8 cellular contexts compared by ENCODE assay signal in genomic region chr22:40197421-40197820, GRCh38. TPM values are rescaled to one million over a fixed set of nuclear protein-coding genes. Genes with fewer than 3 reads are reported as not detected.
DNase-seq lines count a peak whose midpoint lies in the region; ATAC-seq and TF ChIP-seq lines count a peak whose summit lies in the region.
"Not testable (repeated sequence)": the region's sequence is repeated elsewhere in the genome, so short reads cannot be mapped to it uniquely, and the experiment has no call there.

No MANE protein-coding gene starts in this region.

- dilution Hi-C loops in IMR-90 (cut with HindIII; ENCODE audit: low sequenced_read_pairs, unreplicated experiment) = not testable (repeated sequence)

- H2BK15ac ChIP-seq in IMR-90 (ENCODE audit: low read depth, low read length) = not testable (repeated sequence)

- H3K14ac ChIP-seq in IMR-90 (replicated peaks; ENCODE audit: low read depth, low read length) = not testable (repeated sequence)

- H3K4me1 Mint-ChIP-seq in CD4-positive, alpha-beta memory T cell = peaks cover 51 to 90% (median 73%) of the 10 kb centered on the region in 4 donors
- peaks cover 72% of the 10 kb centered on the region for H3K4me1 Mint-ChIP-seq in activated CD8-positive, alpha-beta T cell treated with anti-CD3 and anti-CD28 coated beads for 36 hours (ENCODE audit: low read depth)

- peaks cover 77% of the 10 kb centered on the region for H3K4me1 ChIP-seq in CD4-positive, alpha-beta memory T cell (ENCODE audit: insufficient read depth, low read length)
- H3K4me1 ChIP-seq in IMR-90 (ENCODE audit: control insufficient read depth, insufficient read depth, low read length) (peaks cover 17% of the 10 kb centered on the region), adipocyte (ENCODE audit: control insufficient read depth, insufficient read depth, low read length) (peaks cover 33% of the 10 kb centered on the region), esophagus muscularis mucosa (peaks cover 67 to 97% (median 85%) of the 10 kb centered on the region in 4 donors), transverse colon (peaks cover 23 to 40% (median 30%) of the 10 kb centered on the region in 4 donors)

- H3K56ac ChIP-seq in IMR-90 (ENCODE audit: extremely low read depth, insufficient read depth, low read length) = not testable (repeated sequence)

- not testable (repeated sequence) for H3K27me3 ChIP-seq in CD4-positive, alpha-beta memory T cell (ENCODE audit: insufficient read depth, low read length); IMR-90 (ENCODE audit: control insufficient read depth, insufficient read depth, low read length); adipocyte (replicated peaks; ENCODE audit: control insufficient read depth, insufficient read depth, low read length); esophagus muscularis mucosa; transverse colon

- H2BK20ac ChIP-seq in IMR-90 (ENCODE audit: low read depth, low read length) = not testable (repeated sequence)

- H2AFZ ChIP-seq in IMR-90 (replicated peaks; ENCODE audit: low read length, poor library complexity) = not testable (repeated sequence)

- CTCF ChIA-PET in CD4-positive, alpha-beta memory T cell (lab: Charles Lee; ENCODE audit: partially characterized antibody) = interaction anchor here (1.4 kb wide), 1 partner anchor 24 kb away, joined by 3 read pairs; no protein-coding TSS in a partner anchor
- CTCF ChIA-PET in IMR-90 (lab: Yijun Ruan, JAX) = interaction anchor here (0.7 kb wide), 1 partner anchor 458 kb away, joined by 4 read pairs; no protein-coding TSS in a partner anchor
- CTCF ChIA-PET in activated CD8-positive, alpha-beta T cell treated with anti-CD3 and anti-CD28 coated beads for 36 hours (lab: Charles Lee) = interaction anchor here (0.9 to 5.8 kb wide), 7 partner anchors 11 to 151 kb away, joined by 3 to 27 read pairs (median 3); partner anchors contain the start of gene TNRC6B

- peak overlapping the region in 3 of 8 donors; percentile 7 to 29 (median 17) for H3K4me3 Mint-ChIP-seq in CD4-positive, alpha-beta memory T cell
- not testable (repeated sequence) for H3K4me3 Mint-ChIP-seq in activated CD8-positive, alpha-beta T cell treated with anti-CD3 and anti-CD28 coated beads for 36 hours

- in situ Hi-C loops in IMR-90 (cut with MboI; ENCODE audit: low sequenced_read_pairs) = loop anchor here (5.0 kb wide), 1 partner anchor 50 kb away; no protein-coding TSS in a partner anchor
- in situ Hi-C loops in transverse colon (cut with MboI; ENCODE audit: low pct_ligation_motif_present in 1 of 4, low pct_unique_long_range_greater_than_20kb in 1 of 4, low sequenced_read_pairs in 3 of 4) = not testable (repeated sequence)

- H3K27ac Mint-ChIP-seq in CD4-positive, alpha-beta memory T cell = peak overlapping the region in 5 of 7 donors; percentile 44 to 83 (median 70)
- H3K27ac Mint-ChIP-seq in activated CD8-positive, alpha-beta T cell treated with anti-CD3 and anti-CD28 coated beads for 36 hours = peak overlapping the region; percentile 91

- H3K9me3 ChIP-seq in CD4-positive, alpha-beta memory T cell (ENCODE audit: control insufficient read depth in 1 of 2, low read length in 2 of 2); IMR-90 (ENCODE audit: control insufficient read depth, insufficient read depth, low read length); adipocyte (ENCODE audit: control insufficient read depth, low read length); esophagus muscularis mucosa; transverse colon: not testable (repeated sequence)

- H3K9me3 Mint-ChIP-seq in CD4-positive, alpha-beta memory T cell; activated CD8-positive, alpha-beta T cell treated with anti-CD3 and anti-CD28 coated beads for 36 hours: not testable (repeated sequence)

- not testable (repeated sequence) for TF ChIP-seq RAD21 in IMR-90 (IDR thresholded peaks at IDR 0.05; ENCODE audit: low read length)

- H3K36me3 ChIP-seq in CD4-positive, alpha-beta memory T cell (ENCODE audit: insufficient read depth, low read length); IMR-90 (ENCODE audit: control insufficient read depth, insufficient read depth, low read length); adipocyte (ENCODE audit: control insufficient read depth, insufficient read depth, low read length, severe bottlenecking); esophagus muscularis mucosa; transverse colon: not testable (repeated sequence)

- not testable (repeated sequence) for BruUV-seq in IMR-90 (replicated peaks; lab: Mats Ljungman, UMichigan)

- not testable (repeated sequence) for H4K91ac ChIP-seq in IMR-90 (ENCODE audit: insufficient read depth, low read depth, low read length)

- not testable (repeated sequence) for H3K9ac ChIP-seq in IMR-90 (ENCODE audit: low read depth, low read length)
- H3K9ac ChIP-seq in adipocyte (ENCODE audit: low read length) = peak overlapping the region; percentile 1

- not testable (repeated sequence) for H2BK5ac ChIP-seq in IMR-90 (ENCODE audit: low read depth, low read length, poor library complexity, severe bottlenecking)

- H2AK5ac ChIP-seq in IMR-90 (ENCODE audit: low read depth, low read length) = peak overlapping the region; percentile 32

- not testable (repeated sequence) for H2AK9ac ChIP-seq in IMR-90 (replicated peaks; ENCODE audit: low read depth, low read length, poor library complexity)

- not testable (repeated sequence) for H3K27me3 Mint-ChIP-seq in CD4-positive, alpha-beta memory T cell; activated CD8-positive, alpha-beta T cell treated with anti-CD3 and anti-CD28 coated beads for 36 hours

- H4K8ac ChIP-seq in IMR-90 (ENCODE audit: low read depth in 2 of 2, low read length in 2 of 2) = not testable (repeated sequence)

- peaks cover 23% of the 10 kb centered on the region for H3K9me1 ChIP-seq in IMR-90 (ENCODE audit: insufficient read depth, low read length)

- H3K36me3 Mint-ChIP-seq in CD4-positive, alpha-beta memory T cell = peaks cover 0 to 22% of the 10 kb centered on the region in 2 donors
- not testable (repeated sequence) for H3K36me3 Mint-ChIP-seq in activated CD8-positive, alpha-beta T cell treated with anti-CD3 and anti-CD28 coated beads for 36 hours (ENCODE audit: low read depth)

- not testable (repeated sequence) for TF ChIP-seq CTCF in IMR-90 (conservative IDR thresholded peaks at IDR 0.05; ENCODE audit: low read depth, low read length); activated CD8-positive, alpha-beta T cell treated with anti-CD3 and anti-CD28 coated beads for 36 hours (IDR thresholded peaks at IDR 0.05); esophagus muscularis mucosa (IDR thresholded peaks at IDR 0.05); transverse colon (IDR thresholded peaks at IDR 0.05)

- not testable (repeated sequence) for H4K5ac ChIP-seq in IMR-90 (ENCODE audit: low read depth, low read length)

- intact Hi-C loops in CD4-positive, alpha-beta memory T cell (cut with micrococcal nuclease); IMR-90 (cut with micrococcal nuclease); esophagus muscularis mucosa (cut with DNase I): not testable (repeated sequence)
- intact Hi-C loops in activated CD8-positive, alpha-beta T cell treated with anti-CD3 and anti-CD28 coated beads for 36 hours (cut with micrococcal nuclease) = loop anchor here (2.0 kb wide), 1 partner anchor 19 kb away; no protein-coding TSS in a partner anchor
- intact Hi-C loops in transverse colon (cut with DNase I; ENCODE audit: low total_unique reads) = loop anchor here (10.0 kb wide), 1 partner anchor 153 kb away; no protein-coding TSS in a partner anchor

- 91% methylated on average over 4 of the region's 9 CpGs; no CpG with 5 or more reads in 1 of the 2 experiments for WGBS in IMR-90 (ENCODE audit: extremely low coverage in 2 of 2, insufficient read length in 1 of 2), 2 experiments
- 43% methylated on average over 9 of the region's 9 CpGs for WGBS in esophagus muscularis mucosa
- whole genome bisulfite sequencing in transverse colon (ENCODE audit: low coverage in 1 of 2), 2 donors = 65 to 70% methylated on average over 6 to 9 of the region's 9 CpGs

- TF ChIP-seq EP300 in esophagus muscularis mucosa (IDR thresholded peaks at IDR 0.05); transverse colon (IDR thresholded peaks at IDR 0.05; ENCODE audit: low read depth): not testable (repeated sequence)

- H3K4ac ChIP-seq in IMR-90 (ENCODE audit: low read depth, low read length) = not testable (repeated sequence)

- POLR2A ChIA-PET in CD4-positive, alpha-beta memory T cell (lab: Charles Lee; ENCODE audit: partially characterized antibody) = interaction anchor here (1.6 to 1.7 kb wide), 3 partner anchors 18 to 32 kb away, joined by 4 to 7 read pairs (median 5); partner anchors contain the start of gene TNRC6B
- POLR2A ChIA-PET in IMR-90 (lab: Charles Lee; ENCODE audit: unreplicated experiment) = not testable (repeated sequence)
- POLR2A ChIA-PET in activated CD8-positive, alpha-beta T cell treated with anti-CD3 and anti-CD28 coated beads for 36 hours (lab: Charles Lee) = interaction anchor here (0.6 to 1.7 kb wide), 11 partner anchors 9 to 153 kb away, joined by 3 to 11 read pairs (median 6); partner anchors contain the start of gene TNRC6B

- H3K18ac ChIP-seq in IMR-90 (ENCODE audit: low read depth, low read length) = not testable (repeated sequence)

- not testable (repeated sequence) for H3K27ac ChIP-seq in CD4-positive, alpha-beta memory T cell (ENCODE audit: low read depth, low read length); IMR-90 (ENCODE audit: insufficient read depth, low read length)
- H3K27ac ChIP-seq in esophagus muscularis mucosa (replicated peaks in 1 of 4) = peak overlapping the region; percentile 75 to 83 (median 77)
- peak overlapping the region; percentile 32 to 79 (median 71) for H3K27ac ChIP-seq in transverse colon

- H3K23ac ChIP-seq in IMR-90 (ENCODE audit: low read depth, low read length) = not testable (repeated sequence)

- DNase-seq in CD4-positive, alpha-beta memory T cell; IMR-90; activated CD8-positive, alpha-beta T cell treated with anti-CD3 and anti-CD28 coated beads for 36 hours; adipocyte (ENCODE audit: low read depth); esophagus muscularis mucosa (ENCODE audit: extremely low spot score); transverse colon: not testable (repeated sequence)
- DNase-seq in kidney tubule cell (ENCODE audit: low spot score) (peak; percentile 50), renal cortical epithelial cell (ENCODE audit: low read depth) (peak; percentile 53)

- H4K20me1 ChIP-seq in IMR-90 (ENCODE audit: insufficient read depth, low read length) = peaks cover 85% of the 10 kb centered on the region

- ATAC-seq in IMR-90 (ENCODE audit: low read depth); activated CD8-positive, alpha-beta T cell treated with anti-CD3 and anti-CD28 coated beads for 36 hours: not testable (repeated sequence)

- TF ChIP-seq POLR2A in IMR-90 (IDR thresholded peaks at IDR 0.05; ENCODE audit: low read depth, low read length); esophagus muscularis mucosa (IDR thresholded peaks at IDR 0.05; ENCODE audit: low read depth); transverse colon (IDR thresholded peaks at IDR 0.05): not testable (repeated sequence)

- peaks cover 40 to 84% of the 10 kb centered on the region in 2 experiments for H3K79me1 ChIP-seq in IMR-90 (ENCODE audit: low read depth in 1 of 2, low read length in 2 of 2)

- not testable (repeated sequence) for H3K4me3 ChIP-seq in CD4-positive, alpha-beta memory T cell (ENCODE audit: low read length in 2 of 2); IMR-90 (ENCODE audit: insufficient read depth, low read depth, low read length); transverse colon
- H3K4me3 ChIP-seq in adipocyte (ENCODE audit: low read length) = peak overlapping the region; percentile 7
- peak overlapping the region in 2 of 4 donors; percentile 4 to 11 for H3K4me3 ChIP-seq in esophagus muscularis mucosa

- not testable (repeated sequence) for H2BK120ac ChIP-seq in IMR-90 (ENCODE audit: low read depth, low read length)

- not testable (repeated sequence) for H3K4me2 ChIP-seq in IMR-90 (ENCODE audit: low read depth, low read length)

RNA-seq across cellular contexts. Expression of gene TNRC6B, which starts 19.7 kb away (rescaled TPM):
- 100 to 1,000 TPM; 137 to 155 TPM for total RNA-seq in CD4-positive, alpha-beta memory T cell
- polyA plus RNA-seq in CD4-positive, alpha-beta memory T cell = 100 to 1,000 TPM in 1 of 2 donors, 10 to 100 TPM in 1; 27.3 to 109 TPM
- total RNA-seq in IMR-90 (2012; rRNA removed) (14.7 and 17.0 TPM in 2 replicates), esophagus muscularis mucosa (10 to 100 TPM; 34.5 to 57.0 (median 45.4) TPM), renal cortical epithelial cell (6.4 and 52.5 TPM in 2 replicates), transverse colon (100 to 1,000 TPM in 1 of 4 donors, 10 to 100 TPM in 3; 36.7 to 108 (median 54.0) TPM)
- 3.9 and 4.8 TPM in 2 replicates for polyA plus RNA-seq in IMR-90 (2012; rRNA removed)
- polyA plus RNA-seq in IMR-90 (2012; cell fraction: cytosol; rRNA removed) = 0.79 and 2.9 TPM in 2 replicates
- polyA plus RNA-seq in IMR-90 (2012; cell fraction: nucleus; rRNA removed; ENCODE audit: low replicate concordance) = 3.7 and 4.7 TPM in 2 replicates
- total RNA-seq in activated CD8-positive, alpha-beta T cell treated with anti-CD3 and anti-CD28 coated beads for 36 hours = 10 to 100 TPM; 42.6 to 45.2 TPM
